ENCODE assay signal across 8 cellular contexts in the genomic region with DNA sequence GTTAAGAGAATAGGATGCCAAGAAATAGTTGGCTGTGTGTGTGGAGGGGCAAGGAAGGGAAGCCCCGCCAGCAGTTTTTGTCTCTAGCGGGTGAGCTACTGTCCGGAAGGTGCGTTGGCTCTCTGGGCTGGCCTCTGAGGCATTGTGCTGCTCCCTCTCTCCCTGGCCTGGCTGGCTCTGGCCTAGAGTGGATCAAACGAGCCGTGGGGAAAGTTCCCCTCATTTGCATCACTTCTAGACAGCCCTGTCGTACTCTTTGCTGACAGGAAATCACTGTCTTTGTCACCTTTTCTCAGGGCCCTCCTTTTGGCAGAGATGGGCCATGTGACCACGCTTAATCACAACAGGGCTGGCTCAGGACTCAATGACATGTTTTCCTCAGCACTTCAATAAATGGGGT.
DNase-seq lines count a peak whose midpoint lies in the region; ATAC-seq and FAIRE-seq lines count a peak whose summit lies in the region.

No MANE protein-coding gene starts in this region.

- H3K4me1 Mint-ChIP-seq in activated T-helper 17 cell treated with anti-CD3 and anti-CD28 coated beads, Interleukin-2, amount 50 U/mL, for 72 hours = peaks cover 6% of the 10 kb centered on the region

- no peak for FAIRE-seq in HTR-8/SVneo (lab: Jason Lieb, UNC)

- peak; percentile 80 for ATAC-seq in GM18858 (IDR thresholded peaks at IDR 0.05; ENCODE audit: unreplicated experiment)
- peak; percentile 73 for ATAC-seq in HG02938 (IDR thresholded peaks at IDR 0.05; ENCODE audit: unreplicated experiment)
- peak; percentile 99 for ATAC-seq in activated T-helper 17 cell treated with anti-CD3 and anti-CD28 coated beads, Interleukin-2, amount 50 U/mL, for 72 hours (replicated peaks)
- no peak for ATAC-seq in HG03135 (IDR thresholded peaks at IDR 0.05; ENCODE audit: unreplicated experiment)

- peak overlapping the region; percentile 87 for H3K27ac Mint-ChIP-seq in activated T-helper 17 cell treated with anti-CD3 and anti-CD28 coated beads, Interleukin-2, amount 50 U/mL, for 72 hours

- no peaks in the 10 kb centered on the region for H3K27me3 Mint-ChIP-seq in activated T-helper 17 cell treated with anti-CD3 and anti-CD28 coated beads, Interleukin-2, amount 50 U/mL, for 72 hours

- DNase-seq in hypothalamus (lab: John Stamatoyannopoulos, UW) = peak in 37 of 51 donors; percentile 6 to 77 (median 52)
- DNase-seq in stimulated activated CD4-positive, alpha-beta T cell treated with anti-CD3 and anti-CD28 coated beads, Interleukin-12 subunit alpha, Interleukin-12 subunit beta, amount 100 ng/mL, for 4 hours = peak; percentile 10
- no peak for DNase-seq in NCI-H226
- DNase-seq in HTR-8/SVneo (ENCODE audit: insufficient read length, low spot score) = no peak

- H3K9me3 Mint-ChIP-seq in activated T-helper 17 cell treated with anti-CD3 and anti-CD28 coated beads, Interleukin-2, amount 50 U/mL, for 72 hours = no peaks in the 10 kb centered on the region

- no peaks in the 10 kb centered on the region for H3K36me3 Mint-ChIP-seq in activated T-helper 17 cell treated with anti-CD3 and anti-CD28 coated beads, Interleukin-2, amount 50 U/mL, for 72 hours (ENCODE audit: low read depth)

- H3K4me3 Mint-ChIP-seq in activated T-helper 17 cell treated with anti-CD3 and anti-CD28 coated beads, Interleukin-2, amount 50 U/mL, for 72 hours = peak overlapping the region; percentile 47

Comparison
In these comparisons a context has a peak if more than half of its experiments do, and no peak if none do; other contexts are left out.
1. DNase-seq: peak in hypothalamus (37 of 51) and stimulated activated CD4-positive, alpha-beta T cell treated with anti-CD3 and anti-CD28 coated beads, Interleukin-12 subunit alpha, Interleukin-12 subunit beta, amount 100 ng/mL, for 4 hours (single experiment); none in NCI-H226 (single experiment) and HTR-8/SVneo (single experiment).